ENCODE assay signal across 1 cellular context in genomic region chr6:127365874-127366273, GRCh38.
TF ChIP-seq lines count a peak whose summit lies in the region.

No MANE protein-coding gene starts in this region.

TF ChIP-seq in IMR-90, 13 proteins besides CTCF, POLR2A, EP300 and RAD21:
- TF ChIP-seq RFX5 (IDR thresholded peaks at IDR 0.05; ENCODE audit: low read depth, low read length), result no peak
- no peak for TF ChIP-seq MAZ (IDR thresholded peaks at IDR 0.05; ENCODE audit: borderline replicate concordance, low read depth, low read length)
- TF ChIP-seq NFE2L2 (IDR thresholded peaks at IDR 0.05; ENCODE audit: low read depth, low read length), result no peak
- TF ChIP-seq USF2 (IDR thresholded peaks at IDR 0.05; ENCODE audit: low read depth, low read length), result no peak
- TF ChIP-seq, protein P1, sequence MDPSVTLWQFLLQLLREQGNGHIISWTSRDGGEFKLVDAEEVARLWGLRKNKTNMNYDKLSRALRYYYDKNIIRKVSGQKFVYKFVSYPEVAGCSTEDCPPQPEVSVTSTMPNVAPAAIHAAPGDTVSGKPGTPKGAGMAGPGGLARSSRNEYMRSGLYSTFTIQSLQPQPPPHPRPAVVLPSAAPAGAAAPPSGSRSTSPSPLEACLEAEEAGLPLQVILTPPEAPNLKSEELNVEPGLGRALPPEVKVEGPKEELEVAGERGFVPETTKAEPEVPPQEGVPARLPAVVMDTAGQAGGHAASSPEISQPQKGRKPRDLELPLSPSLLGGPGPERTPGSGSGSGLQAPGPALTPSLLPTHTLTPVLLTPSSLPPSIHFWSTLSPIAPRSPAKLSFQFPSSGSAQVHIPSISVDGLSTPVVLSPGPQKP (IDR thresholded peaks at IDR 0.05; ENCODE audit: borderline replicate concordance, low read depth, low read length), result no peak
- TF ChIP-seq MXI1 (IDR thresholded peaks at IDR 0.05; ENCODE audit: borderline replicate concordance, low read depth, low read length), result no peak
- TF ChIP-seq CEBPB (IDR thresholded peaks at IDR 0.05; ENCODE audit: low read depth, low read length), result no peak
- TF ChIP-seq MAFK (IDR thresholded peaks at IDR 0.05; ENCODE audit: low read depth, low read length), result no peak
- no peak for TF ChIP-seq SMC3 (IDR thresholded peaks at IDR 0.05; ENCODE audit: low read depth, low read length)
- no peak for TF ChIP-seq CHD1 (IDR thresholded peaks at IDR 0.05; ENCODE audit: low read depth, low read length)
- no peak for TF ChIP-seq RCOR1 (IDR thresholded peaks at IDR 0.05; ENCODE audit: insufficient replicate concordance, low read length)
- no peak for TF ChIP-seq FOS (IDR thresholded peaks at IDR 0.05; ENCODE audit: low read depth, low read length)
